In genomic region chr9:136550439-136551085, GRCh38 we compare ENCODE assay signal across 12 cellular contexts. TPM values are rescaled to one million over a fixed set of nuclear protein-coding genes. Genes with fewer than 3 reads are reported as not detected.
DNase-seq lines count a peak whose midpoint lies in the region; TF ChIP-seq lines count a peak whose summit lies in the region.
"Had no signal": no experiment of that assay in that cellular context is flagged by ENCODE, and none has a peak within 500 bp of the region (broad histone marks: within the 10 kb centered on the region; RNA-seq: fewer than 3 reads in every experiment).

No MANE protein-coding gene starts in this region.

- H2AFZ ChIP-seq in Loucy (ENCODE audit: low read length), result no peak overlapping the region
- no peak overlapping the region for H2AFZ ChIP-seq in OCI-LY7 (ENCODE audit: low read length)

- H3K4me3 ChIP-seq in Loucy (ENCODE audit: low read length, poor library complexity, severe bottlenecking) (no peak overlapping the region), epithelial cell of esophagus (ENCODE audit: low read length) (no peak overlapping the region), skin epidermis (no peak overlapping the region), OCI-LY7 (ENCODE audit: low read depth, low read length, poor library complexity, severe bottlenecking) (no peak overlapping the region)
- H3K4me3 ChIP-seq: MG63 had no signal

- peaks cover 0 to 2% (median 0%) of the 10 kb centered on the region in 7 donors for H3K9me3 Mint-ChIP-seq in CD14-positive monocyte
- H3K9me3 Mint-ChIP-seq: activated naive CD4-positive, alpha-beta T cell treated with anti-CD3 and anti-CD28 coated beads, Interleukin-2, amount 50 U/mL, for 24 hours; naive thymus-derived CD8-positive, alpha-beta T cell had no signal

- POLR2A ChIA-PET in OCI-LY7 (lab: Charles Lee), result no interaction called here

- CTCF ChIA-PET in OCI-LY7 (lab: Charles Lee; ENCODE audit: unreplicated experiment), result no interaction called here

- H3K36me3 ChIP-seq in Loucy (ENCODE audit: insufficient read depth, low read length) (no peaks in the 10 kb centered on the region), OCI-LY7 (ENCODE audit: insufficient read depth, low read length) (no peaks in the 10 kb centered on the region)
- H3K36me3 ChIP-seq: MG63 had no signal

- H3K4me1 Mint-ChIP-seq in CD14-positive monocyte, result peaks cover 59% of the 10 kb centered on the region

- H3K36me3 Mint-ChIP-seq in CD14-positive monocyte, result no peaks in the 10 kb centered on the region
- H3K36me3 Mint-ChIP-seq: activated naive CD4-positive, alpha-beta T cell treated with anti-CD3 and anti-CD28 coated beads, Interleukin-2, amount 50 U/mL, for 24 hours; naive thymus-derived CD8-positive, alpha-beta T cell had no signal

- H3K27ac Mint-ChIP-seq in CD14-positive monocyte, result peak overlapping the region in 6 of 7 donors; percentile 41 to 88 (median 74)

- no peak for DNase-seq in CD14-positive monocyte (ENCODE audit: low spot score)
- peak; percentile 77 for DNase-seq in epithelial cell of esophagus (ENCODE audit: low read depth)
- no peak for DNase-seq in OCI-LY7 (ENCODE audit: low spot score)
- DNase-seq in activated CD8-positive, alpha-beta memory T cell treated with anti-CD3 and anti-CD28 coated beads for 24 hours, result no peak
- no peak for DNase-seq in iPS-NIHi7 (ENCODE audit: extremely low spot score)
- no peak for DNase-seq in GM19238 (ENCODE audit: insufficient read length, low spot score)
- DNase-seq: activated CD4-positive, alpha-beta T cell treated with anti-CD3 and anti-CD28 coated beads for 4 hours; naive thymus-derived CD8-positive, alpha-beta T cell had no signal

- peaks cover 1 to 5% (median 2%) of the 10 kb centered on the region in 3 donors for H3K27me3 Mint-ChIP-seq in CD14-positive monocyte (ENCODE audit: low read depth in 3 of 3)
- H3K27me3 Mint-ChIP-seq: activated naive CD4-positive, alpha-beta T cell treated with anti-CD3 and anti-CD28 coated beads, Interleukin-2, amount 50 U/mL, for 24 hours; naive thymus-derived CD8-positive, alpha-beta T cell had no signal

- intact Hi-C loops in CD14-positive monocyte (cut with micrococcal nuclease), result no loop called here
- intact Hi-C loops in OCI-LY7 (cut with micrococcal nuclease; ENCODE audit: unreplicated experiment), result no loop called here

- H3F3A ChIP-seq in Loucy (ENCODE audit: low read depth), result no peaks in the 10 kb centered on the region

- H3K4me3 Mint-ChIP-seq in CD14-positive monocyte, result peak overlapping the region; percentile 43 to 88
- H3K4me3 Mint-ChIP-seq: activated naive CD4-positive, alpha-beta T cell treated with anti-CD3 and anti-CD28 coated beads, Interleukin-2, amount 50 U/mL, for 24 hours had no signal

- no TSS peak for BruUV-seq in OCI-LY7 (replicated peaks; lab: Mats Ljungman, UMichigan)

- TF ChIP-seq CTCF in CD14-positive monocyte (IDR thresholded peaks at IDR 0.05) (no peak), Loucy (conservative IDR thresholded peaks at IDR 0.05; ENCODE audit: low read length) (no peak), epithelial cell of esophagus (IDR thresholded peaks at IDR 0.05; ENCODE audit: insufficient read depth, low read depth, low read length, missing control alignments) (no peak), OCI-LY7 (conservative IDR thresholded peaks at IDR 0.05; ENCODE audit: low read length) (no peak)

- H3K27me3 ChIP-seq in Loucy (ENCODE audit: insufficient read depth, low read length, poor library complexity, severe bottlenecking), result no peaks in the 10 kb centered on the region
- H3K27me3 ChIP-seq: MG63 had no signal

- H3K9ac ChIP-seq in Loucy (ENCODE audit: low read depth, low read length, poor library complexity, severe bottlenecking), result peak overlapping the region; percentile 54

- no peaks in the 10 kb centered on the region for H4K20me1 ChIP-seq in Loucy (ENCODE audit: insufficient read depth, low read length, poor library complexity, severe bottlenecking)
- no peaks in the 10 kb centered on the region for H4K20me1 ChIP-seq in OCI-LY7 (ENCODE audit: insufficient read depth, low read length)

- H3K9me2 ChIP-seq in Loucy (replicated peaks; ENCODE audit: low read depth, low read length) (no peaks in the 10 kb centered on the region), OCI-LY7 (ENCODE audit: insufficient read depth, low read length) (no peaks in the 10 kb centered on the region)

- no peaks in the 10 kb centered on the region for H3K9me3 ChIP-seq in Loucy (ENCODE audit: insufficient read depth, low read depth, low read length)
- no peaks in the 10 kb centered on the region for H3K9me3 ChIP-seq in OCI-LY7 (ENCODE audit: low read length)
- H3K9me3 ChIP-seq: MG63 had no signal

- no peaks in the 10 kb centered on the region for H3K79me2 ChIP-seq in Loucy (ENCODE audit: insufficient read depth, low read length)
- no peaks in the 10 kb centered on the region for H3K79me2 ChIP-seq in OCI-LY7 (ENCODE audit: insufficient read depth, low read depth, low read length)

- H3K27ac ChIP-seq in skin epidermis (peak overlapping the region in 19 of 21 experiments; percentile 53 to 91 (median 79)), OCI-LY7 (ENCODE audit: low read depth, low read length, poor library complexity, severe bottlenecking) (no peak overlapping the region)

- H3K4me2 ChIP-seq in Loucy (ENCODE audit: low read depth, low read length, poor library complexity, severe bottlenecking) (no peak overlapping the region), OCI-LY7 (ENCODE audit: low read length) (no peak overlapping the region)

- H3K4me1 ChIP-seq in Loucy (ENCODE audit: insufficient read depth, low read length, poor library complexity, severe bottlenecking), result peaks cover 6% of the 10 kb centered on the region
- H3K4me1 ChIP-seq in OCI-LY7 (ENCODE audit: insufficient read depth, low read length, poor library complexity, severe bottlenecking), result peaks cover 31% of the 10 kb centered on the region

RNA-seq across cellular contexts. Expression of gene NOTCH1, which starts 4.7 kb away (rescaled TPM):
- polyA plus RNA-seq in CD14-positive monocyte, result 1 to 10 TPM; 1.4 to 2.2 TPM
- 9.3 and 17.6 TPM in 2 replicates for total RNA-seq in OCI-LY7 (2014; rRNA removed; shearing (Covaris generic))
- total RNA-seq in OCI-LY7 (2022), result 15.5 and 17.9 TPM in 2 replicates
